In the genomic region with DNA sequence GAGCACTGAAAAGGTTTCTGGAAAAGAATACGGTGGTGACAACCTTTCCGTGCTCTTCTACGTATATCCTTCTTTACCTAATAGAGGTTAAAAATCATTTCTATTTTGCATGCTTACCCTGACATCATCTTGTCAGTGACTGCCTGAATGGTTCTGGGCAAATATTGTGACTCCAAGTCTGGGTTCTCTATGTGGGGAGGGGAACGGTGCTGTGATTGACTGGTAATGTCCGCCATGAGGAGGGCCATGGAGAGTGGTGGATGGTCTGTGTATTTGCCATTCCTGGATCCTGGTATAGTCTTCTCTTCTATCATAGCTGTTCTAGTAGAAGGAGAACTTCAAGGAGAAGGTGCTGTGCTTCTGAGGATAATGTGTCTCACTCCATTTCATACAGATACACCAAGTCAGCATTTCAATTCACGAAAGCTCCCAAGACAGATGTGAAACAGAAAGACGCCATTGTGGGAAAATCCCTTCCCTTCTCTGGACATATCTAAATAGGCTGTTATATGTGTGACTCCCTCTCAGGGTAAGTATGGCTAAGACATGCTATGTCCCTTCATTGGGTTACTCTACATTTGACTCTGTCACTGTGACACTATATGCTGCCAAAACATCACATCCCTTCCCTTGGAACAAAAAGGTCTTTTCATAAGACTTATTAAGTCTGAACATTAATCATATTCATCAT, we compare ENCODE assay signal across 15 cellular contexts. TPM values are rescaled to one million over a fixed set of nuclear protein-coding genes. Genes with fewer than 3 reads are reported as not detected.
DNase-seq lines count a peak whose midpoint lies in the region; ATAC-seq and TF ChIP-seq lines count a peak whose summit lies in the region.
"Had no signal": no experiment of that assay in that cellular context is flagged by ENCODE, and none has a peak within 500 bp of the region (broad histone marks: within the 10 kb centered on the region; RNA-seq: fewer than 3 reads in every experiment).

No MANE protein-coding gene starts in this region.

- no peaks in the 10 kb centered on the region for H3K9me3 Mint-ChIP-seq in CD8-positive, alpha-beta T cell
- H3K9me3 Mint-ChIP-seq in activated CD8-positive, alpha-beta T cell treated with anti-CD3 and anti-CD28 coated beads for 36 hours: peaks cover 5% of the 10 kb centered on the region
- peaks cover 0 to 2% (median 0%) of the 10 kb centered on the region in 9 donors for H3K9me3 Mint-ChIP-seq in naive thymus-derived CD8-positive, alpha-beta T cell

- no peak for DNase-seq in CD8-positive, alpha-beta T cell
- peak; percentile 40 for DNase-seq in GM13977 (ENCODE audit: low spot score)
- peak; percentile 16 for DNase-seq in activated CD8-positive, alpha-beta T cell treated with anti-CD3 and anti-CD28 coated beads for 36 hours
- no peak for DNase-seq in naive thymus-derived CD8-positive, alpha-beta T cell
- DNase-seq in foreskin fibroblast: no peak
- DNase-seq in NCI-H1694 treated with DMSO at 0.1 percent for 48 hours (lab: John Stamatoyannopoulos, UW): no peak
- DNase-seq: activated CD4-positive, alpha-beta T cell treated with anti-CD3 and anti-CD28 coated beads for 1 hour; brain microvascular endothelial cell; heart left ventricle; NCI-H1092; NCI-H2171 treated with DMSO at 0.1 percent for 48 hours; T-helper 17 cell had no signal

- no peak for TF ChIP-seq CTCF in CD8-positive, alpha-beta T cell (IDR thresholded peaks at IDR 0.05)
- TF ChIP-seq CTCF in GM13977 (IDR thresholded peaks at IDR 0.05; ENCODE audit: extremely low read depth, insufficient read depth, missing control alignments): no peak
- no peak for TF ChIP-seq CTCF in activated CD8-positive, alpha-beta T cell treated with anti-CD3 and anti-CD28 coated beads for 36 hours (IDR thresholded peaks at IDR 0.05)
- no peak for TF ChIP-seq CTCF in foreskin fibroblast (IDR thresholded peaks at IDR 0.05; ENCODE audit: low read depth, low read length)

- in situ Hi-C loops in GM13977 (cut with MboI; ENCODE audit: low pct_unique_long_range_greater_than_20kb, low sequenced_read_pairs, unreplicated experiment): no loop called here

- H3K4me3 Mint-ChIP-seq in CD8-positive, alpha-beta T cell: no peak overlapping the region
- no peak overlapping the region for H3K4me3 Mint-ChIP-seq in activated CD8-positive, alpha-beta T cell treated with anti-CD3 and anti-CD28 coated beads for 36 hours
- peak overlapping the region in 3 of 10 donors; percentile 28 to 55 (median 54) for H3K4me3 Mint-ChIP-seq in naive thymus-derived CD8-positive, alpha-beta T cell
- H3K4me3 Mint-ChIP-seq: T-helper 17 cell had no signal

- H3K27me3 ChIP-seq in CD8-positive, alpha-beta T cell (ENCODE audit: insufficient read depth, low read length): no peaks in the 10 kb centered on the region
- H3K27me3 ChIP-seq: brain microvascular endothelial cell, esophagus muscularis mucosa, heart left ventricle, right atrium auricular region had no signal

- CTCF ChIA-PET in CD8-positive, alpha-beta T cell (lab: Charles Lee): no interaction called here
- CTCF ChIA-PET in activated CD8-positive, alpha-beta T cell treated with anti-CD3 and anti-CD28 coated beads for 36 hours (lab: Charles Lee): interaction anchor here (0.5 kb wide), 1 partner anchor 36 kb away, joined by 3 read pairs; no protein-coding TSS in a partner anchor

- ATAC-seq in CD8-positive, alpha-beta T cell: no peak
- peak; percentile 40 for ATAC-seq in activated CD8-positive, alpha-beta T cell treated with anti-CD3 and anti-CD28 coated beads for 36 hours
- ATAC-seq in naive thymus-derived CD8-positive, alpha-beta T cell: no peak
- ATAC-seq in GM19395 (IDR thresholded peaks at IDR 0.05; ENCODE audit: unreplicated experiment): no peak
- ATAC-seq: heart left ventricle, T-helper 17 cell had no signal

- intact Hi-C loops in CD8-positive, alpha-beta T cell (cut with DNase I, micrococcal nuclease): no loop called here
- intact Hi-C loops in activated CD8-positive, alpha-beta T cell treated with anti-CD3 and anti-CD28 coated beads for 36 hours (cut with micrococcal nuclease): no loop called here

- POLR2A ChIA-PET in CD8-positive, alpha-beta T cell (lab: Charles Lee): no interaction called here
- POLR2A ChIA-PET in activated CD8-positive, alpha-beta T cell treated with anti-CD3 and anti-CD28 coated beads for 36 hours (lab: Charles Lee): interaction anchor here (0.9 to 1.0 kb wide), 2 partner anchors 14 to 46 kb away, joined by 4 read pairs; no protein-coding TSS in a partner anchor
- POLR2A ChIA-PET in naive thymus-derived CD8-positive, alpha-beta T cell (lab: Charles Lee): interaction anchor here (1.8 kb wide), 1 partner anchor 11 kb away, joined by 4 read pairs; no protein-coding TSS in a partner anchor

- H3K36me3 ChIP-seq in CD8-positive, alpha-beta T cell (ENCODE audit: insufficient read depth, low read length): no peaks in the 10 kb centered on the region
- H3K36me3 ChIP-seq: brain microvascular endothelial cell, esophagus muscularis mucosa, heart left ventricle, right atrium auricular region had no signal

- no peaks in the 10 kb centered on the region for H3K27me3 Mint-ChIP-seq in CD8-positive, alpha-beta T cell (ENCODE audit: low read depth)
- no peaks in the 10 kb centered on the region for H3K27me3 Mint-ChIP-seq in activated CD8-positive, alpha-beta T cell treated with anti-CD3 and anti-CD28 coated beads for 36 hours
- H3K27me3 Mint-ChIP-seq in naive thymus-derived CD8-positive, alpha-beta T cell: no peaks in the 10 kb centered on the region
- H3K27me3 Mint-ChIP-seq: T-helper 17 cell had no signal

- H3K27ac Mint-ChIP-seq in CD8-positive, alpha-beta T cell: peak overlapping the region; percentile 80
- peak overlapping the region; percentile 68 for H3K27ac Mint-ChIP-seq in activated CD8-positive, alpha-beta T cell treated with anti-CD3 and anti-CD28 coated beads for 36 hours
- H3K27ac Mint-ChIP-seq in naive thymus-derived CD8-positive, alpha-beta T cell: peak overlapping the region in 8 of 10 donors; percentile 34 to 89 (median 60)
- H3K27ac Mint-ChIP-seq: T-helper 17 cell had no signal

- no peak overlapping the region for H3K4me3 ChIP-seq in CD8-positive, alpha-beta T cell (ENCODE audit: low read depth, low read length)
- no peak overlapping the region for H3K4me3 ChIP-seq in foreskin fibroblast (ENCODE audit: low read depth in 1 of 2, low read length in 2 of 2)
- H3K4me3 ChIP-seq: esophagus muscularis mucosa, heart left ventricle, right atrium auricular region had no signal

- H3K9me3 ChIP-seq in CD8-positive, alpha-beta T cell (ENCODE audit: low read length): no peaks in the 10 kb centered on the region
- H3K9me3 ChIP-seq: esophagus muscularis mucosa, heart left ventricle, right atrium auricular region had no signal

- peaks cover 48% of the 10 kb centered on the region for H3K4me1 Mint-ChIP-seq in CD8-positive, alpha-beta T cell (ENCODE audit: low read depth)
- H3K4me1 Mint-ChIP-seq in activated CD8-positive, alpha-beta T cell treated with anti-CD3 and anti-CD28 coated beads for 36 hours (ENCODE audit: low read depth): peaks cover 51% of the 10 kb centered on the region
- peaks cover 24 to 56% (median 46%) of the 10 kb centered on the region in 4 donors for H3K4me1 Mint-ChIP-seq in naive thymus-derived CD8-positive, alpha-beta T cell

- H3K36me3 Mint-ChIP-seq in CD8-positive, alpha-beta T cell: no peaks in the 10 kb centered on the region
- no peaks in the 10 kb centered on the region for H3K36me3 Mint-ChIP-seq in activated CD8-positive, alpha-beta T cell treated with anti-CD3 and anti-CD28 coated beads for 36 hours (ENCODE audit: low read depth)
- no peaks in the 10 kb centered on the region for H3K36me3 Mint-ChIP-seq in naive thymus-derived CD8-positive, alpha-beta T cell

- peaks cover 35% of the 10 kb centered on the region for H3K4me1 ChIP-seq in CD8-positive, alpha-beta T cell (ENCODE audit: insufficient read depth, low read length)

- H3K27ac ChIP-seq in CD8-positive, alpha-beta T cell (ENCODE audit: low read depth, low read length): no peak overlapping the region
- H3K27ac ChIP-seq: brain microvascular endothelial cell, right atrium auricular region had no signal

RNA-seq across cellular contexts. Expression of gene MED13L, which starts 46.3 kb away (rescaled TPM):
- total RNA-seq in CD8-positive, alpha-beta T cell: 100 to 1,000 TPM; 157 to 159 TPM
- 10 to 100 TPM; 39.5 to 41.8 TPM for total RNA-seq in activated CD8-positive, alpha-beta T cell treated with anti-CD3 and anti-CD28 coated beads for 36 hours
- total RNA-seq in naive thymus-derived CD8-positive, alpha-beta T cell: 100 to 1,000 TPM; 164 TPM
- 1 to 10 TPM; 5.1 to 6.7 (median 6.1) TPM for polyA plus RNA-seq in naive thymus-derived CD8-positive, alpha-beta T cell

Comparison
In these comparisons a context has a peak if more than half of its experiments do, and no peak if none do; other contexts are left out.
1. DNase-seq: peak in GM13977 (single experiment) and activated CD8-positive, alpha-beta T cell treated with anti-CD3 and anti-CD28 coated beads for 36 hours (single experiment); none in CD8-positive, alpha-beta T cell (0 of 7), naive thymus-derived CD8-positive, alpha-beta T cell (0 of 10), foreskin fibroblast (0 of 2) and NCI-H1694 treated with DMSO at 0.1 percent for 48 hours (single experiment).
2. Peak in every context shown above with its lines, with median percentiles within 50 percentile points of each other: H3K27ac Mint-ChIP-seq.